Comparison of ENCODE assay signal across 8 cellular contexts in genomic region chrX:18425199-18426003, GRCh38.
DNase-seq lines count a peak whose midpoint lies in the region; ATAC-seq and TF ChIP-seq lines count a peak whose summit lies in the region.

Gene CDKL5 (plus strand): TSS chrX:18425608. CDS start chrX:18507097, 81,489 bp downstream.

- DNase-seq in AG09319 (ENCODE audit: extremely low read depth, low read depth) (peak; percentile 88), NCI-H446 (lab: John Stamatoyannopoulos, UW) (peak; percentile 82 to 95), cerebellar cortex (ENCODE audit: low spot score) (peak; percentile 96), iris pigment epithelial cell (ENCODE audit: low read depth) (peak; percentile 96), smooth muscle cell of the brain vasculature (ENCODE audit: low read depth, low spot score) (peak; percentile 90)

- peak; percentile 94 for ATAC-seq in GM19035 (IDR thresholded peaks at IDR 0.05; ENCODE audit: unreplicated experiment)
- peak; percentile 96 for ATAC-seq in HG03354 (IDR thresholded peaks at IDR 0.05; ENCODE audit: poor library complexity, severe bottlenecking, unreplicated experiment)
- ATAC-seq in activated CD4-positive, CD25-positive, alpha-beta regulatory T cell treated with anti-CD3 and anti-CD28 coated beads, Interleukin-2, amount 50 U/mL, for 24 hours = peak; percentile 92 to 94

- TF ChIP-seq CTCF in AG09319 (IDR thresholded peaks at IDR 0.05; ENCODE audit: low read depth, low read length) = no peak

Comparison
In these comparisons a context has a peak if more than half of its experiments do, and no peak if none do; other contexts are left out.
1. Peak in every context shown above with its lines: DNase-seq and ATAC-seq.